Comparison of ENCODE assay signal across 28 cellular contexts in the genomic region with DNA sequence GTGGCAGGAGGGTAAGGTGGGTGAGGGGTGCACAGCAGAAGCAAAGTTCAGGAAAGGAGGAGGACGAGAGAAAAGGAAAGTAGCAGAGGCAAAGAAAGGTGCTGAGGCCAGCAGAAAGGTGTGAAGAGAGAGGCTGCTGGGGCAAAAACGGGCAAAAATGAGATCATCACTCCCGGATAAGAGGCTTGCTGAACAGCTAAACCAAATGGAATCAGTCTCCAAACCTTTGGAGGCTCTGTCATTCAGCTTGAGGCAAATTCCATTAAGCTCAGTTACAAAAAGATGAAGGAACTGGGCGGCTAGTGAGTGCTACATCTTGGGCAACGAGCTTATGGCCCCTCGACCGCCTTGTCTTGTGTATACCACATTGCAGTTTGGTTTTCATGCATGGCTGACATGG.
DNase-seq lines count a peak whose midpoint lies in the region; ATAC-seq, FAIRE-seq and TF ChIP-seq lines count a peak whose summit lies in the region.
"Had no signal": no experiment of that assay in that cellular context is flagged by ENCODE, and none has a peak within 500 bp of the region (broad histone marks: within the 10 kb centered on the region; RNA-seq: fewer than 3 reads in every experiment).

No MANE protein-coding gene starts in this region.

- H3K27ac ChIP-seq in H1 (ENCODE audit: low read depth, low read length) (no peak overlapping the region), trophoblast cell (ENCODE audit: low read depth, low read length) (no peak overlapping the region)
- H3K27ac ChIP-seq: C4-2B, PC-9, RWPE1, SK-N-MC had no signal

- H3K27ac Mint-ChIP-seq in HFFc6, result no peak overlapping the region
- H3K27ac Mint-ChIP-seq: B cell; CD8-positive, alpha-beta T cell had no signal

- H3K4me3 ChIP-seq in H1 (ENCODE audit: extremely low read depth in 1 of 4, insufficient read depth in 2 of 4, low read depth in 3 of 4, low read length in 4 of 4) (no peak overlapping the region), trophoblast cell (ENCODE audit: low read depth, low read length) (no peak overlapping the region)
- H3K4me3 ChIP-seq: GM12878, K562, MG63, PC-9, SK-N-MC had no signal

- no peaks in the 10 kb centered on the region for H3K9me3 Mint-ChIP-seq in HFFc6
- H3K9me3 Mint-ChIP-seq: CD8-positive, alpha-beta T cell had no signal

- H3K4ac ChIP-seq in H1 (replicated peaks; ENCODE audit: insufficient read length, low read depth, low read length) (no peak overlapping the region), trophoblast cell (ENCODE audit: low read depth, low read length) (no peak overlapping the region)

- H2AK5ac ChIP-seq in H1 (ENCODE audit: low read depth, low read length), result no peak overlapping the region
- no peak overlapping the region for H2AK5ac ChIP-seq in trophoblast cell (ENCODE audit: low read length)

- 0 out of 2 replicates have a peak overlapping the region, but pooled peaks have one; percentile 18 for H2BK15ac ChIP-seq in H1 (ENCODE audit: low read length)

- H3K56ac ChIP-seq in H1 (replicated peaks; ENCODE audit: insufficient read length, low read depth, low read length), result no peak overlapping the region

- no peak overlapping the region for H2BK20ac ChIP-seq in H1 (ENCODE audit: low read length)

- CTCF ChIA-PET in H1 (lab: Charles Lee; ENCODE audit: partially characterized antibody), result interaction anchor here (0.6 to 3.5 kb wide), 9 partner anchors 9 to 469 kb away, joined by 3 to 13 read pairs (median 4); no protein-coding TSS in a partner anchor

- H3K4me3 Mint-ChIP-seq in HFFc6, result no peak overlapping the region
- H3K4me3 Mint-ChIP-seq: B cell; CD8-positive, alpha-beta T cell had no signal

- H3K23ac ChIP-seq in H1 (ENCODE audit: insufficient read length), result no peak overlapping the region
- no peak overlapping the region for H3K23ac ChIP-seq in trophoblast cell (ENCODE audit: low read length)

- ATAC-seq in HG02610 (IDR thresholded peaks at IDR 0.05; ENCODE audit: unreplicated experiment), result no peak
- ATAC-seq: CD8-positive, alpha-beta T cell; GM12878; HCT116; K562 had no signal

- TF ChIP-seq POLR2A in H1 (IDR thresholded peaks at IDR 0.05; ENCODE audit: control extremely low read depth in 1 of 2, low read depth in 2 of 2, low read length in 2 of 2), result no peak

- H3K9ac ChIP-seq in H1 (replicated peaks in 1 of 4; ENCODE audit: extremely low read depth in 1 of 4, low read depth in 3 of 4, low read length in 3 of 4) (no peak overlapping the region), trophoblast cell (ENCODE audit: low read length) (no peak overlapping the region)

- H3K4me1 ChIP-seq in H1 (replicated peaks in 1 of 4; ENCODE audit: control insufficient read depth in 3 of 4, insufficient read depth in 4 of 4, low read length in 3 of 4), result no peaks in the 10 kb centered on the region
- H3K4me1 ChIP-seq in trophoblast cell (ENCODE audit: control insufficient read depth in 1 of 2, insufficient read depth in 2 of 2, low read length in 2 of 2), result peaks cover 6 to 17% of the 10 kb centered on the region in 2 experiments

- 95% methylated on average over 7 of the region's 7 CpGs; no CpG with 5 or more reads in 1 of the 2 experiments for WGBS in H1 (ENCODE audit: extremely low coverage in 1 of 2, insufficient coverage in 1 of 2, insufficient read length in 1 of 2, insufficient replicate concordance in 2 of 2, low coverage in 1 of 2, low lambda C conversion rate in 2 of 2, missing lambda C conversion rate in 1 of 2), 2 experiments
- WGBS in trophoblast cell (ENCODE audit: extremely low coverage, insufficient coverage, insufficient read length), result no CpG with 5 or more reads among the region's 7 CpGs

- peaks cover 27% of the 10 kb centered on the region for H3K27me3 Mint-ChIP-seq in HFFc6 (ENCODE audit: insufficient read depth)

- no peaks in the 10 kb centered on the region for H4K20me1 ChIP-seq in H1 (replicated peaks in 1 of 2; ENCODE audit: control insufficient read depth in 1 of 2, insufficient read depth in 2 of 2, low read length in 2 of 2)

- H3K18ac ChIP-seq in H1 (ENCODE audit: extremely low read depth, low read length), result no peak overlapping the region
- H3K18ac ChIP-seq in trophoblast cell (ENCODE audit: low read length), result no peak overlapping the region

- no peaks in the 10 kb centered on the region for H3K36me3 ChIP-seq in H1 (ENCODE audit: control insufficient read depth in 2 of 4, insufficient read depth in 4 of 4, low read length in 3 of 4)
- H3K36me3 ChIP-seq in trophoblast cell (ENCODE audit: control insufficient read depth in 1 of 2, insufficient read depth in 2 of 2, low read length in 2 of 2), result no peaks in the 10 kb centered on the region
- H3K36me3 ChIP-seq: MG63 had no signal

- H2BK120ac ChIP-seq in H1 (replicated peaks; ENCODE audit: low read depth, low read length) (no peak overlapping the region), trophoblast cell (ENCODE audit: insufficient read depth, low read length, poor library complexity) (no peak overlapping the region)

- H4K91ac ChIP-seq in H1 (replicated peaks; ENCODE audit: insufficient read length, low read length) (no peak overlapping the region), trophoblast cell (ENCODE audit: low read depth, low read length) (no peak overlapping the region)

- no peak for FAIRE-seq in H1 (lab: Jason Lieb, UNC)
- FAIRE-seq: G401.6, GM12878, HTR-8/SVneo, K562 had no signal

- H3K9me3 ChIP-seq in H1 (ENCODE audit: insufficient read depth in 2 of 2, low read depth in 1 of 2, low read length in 1 of 2) (no peaks in the 10 kb centered on the region), trophoblast cell (ENCODE audit: insufficient read depth, low read depth, low read length) (no peaks in the 10 kb centered on the region)
- H3K9me3 ChIP-seq: MG63 had no signal

- peaks cover 6% of the 10 kb centered on the region; the same call in 1 of the 2 replicates for H3K4me1 Mint-ChIP-seq in HFFc6 (ENCODE audit: low read depth)
- H3K4me1 Mint-ChIP-seq: B cell had no signal

- H2BK12ac ChIP-seq in H1 (ENCODE audit: low read depth, low read length), result no peak overlapping the region
- H2BK12ac ChIP-seq in trophoblast cell (ENCODE audit: low read length), result no peak overlapping the region

- H2AFZ ChIP-seq in H1 (ENCODE audit: low read length) (no peak overlapping the region), trophoblast cell (ENCODE audit: insufficient read depth, low read length, poor library complexity) (no peak overlapping the region)
- H2AFZ ChIP-seq: PC-9 had no signal

- no peak for TF ChIP-seq CTCF in HFFc6 (IDR thresholded peaks at IDR 0.05)
- TF ChIP-seq CTCF in H1 (IDR thresholded peaks at IDR 0.05; ENCODE audit: control extremely low read depth in 1 of 3, insufficient read depth in 1 of 3, low read depth in 1 of 3, low read length in 3 of 3), result no peak

- no peak overlapping the region for H4K5ac ChIP-seq in H1 (ENCODE audit: insufficient read length, low read depth, low read length)

- no peaks in the 10 kb centered on the region for H3K79me1 ChIP-seq in H1 (ENCODE audit: low read depth, low read length)
- no peaks in the 10 kb centered on the region for H3K79me1 ChIP-seq in trophoblast cell (ENCODE audit: low read length)

- H3K27me3 ChIP-seq in H1 (replicated peaks in 1 of 4; ENCODE audit: control insufficient read depth in 3 of 4, extremely low read depth in 1 of 4, insufficient read depth in 3 of 4, low read length in 3 of 4) (no peaks in the 10 kb centered on the region; a peak in 2 of 7 replicates), trophoblast cell (ENCODE audit: insufficient read depth, low read length) (no peaks in the 10 kb centered on the region)

- H3K14ac ChIP-seq in H1 (ENCODE audit: insufficient read length), result no peak overlapping the region
- no peak overlapping the region for H3K14ac ChIP-seq in trophoblast cell (ENCODE audit: low read length)

- H3K79me2 ChIP-seq in H1 (ENCODE audit: control insufficient read depth in 1 of 2, insufficient read depth in 2 of 2, low read length in 2 of 2) (no peaks in the 10 kb centered on the region), trophoblast cell (ENCODE audit: control insufficient read depth, insufficient read depth, low read length, poor library complexity) (no peaks in the 10 kb centered on the region)

- POLR2A ChIA-PET in H1 (lab: Charles Lee; ENCODE audit: partially characterized antibody), result no interaction called here

- H4K8ac ChIP-seq in H1 (ENCODE audit: extremely low read depth, insufficient read depth, low read length) (no peak overlapping the region), trophoblast cell (ENCODE audit: low read depth, low read length) (no peak overlapping the region)

- no peaks in the 10 kb centered on the region for H3K23me2 ChIP-seq in H1 (ENCODE audit: low read depth, low read length)

- DNase-seq in ELF-1 (ENCODE audit: low read depth, low spot score) (peak; percentile 34), HFFc6 (peak; percentile 29), H1 (ENCODE audit: low read depth in 1 of 2, low spot score in 2 of 2) (no peak), trophoblast cell (peak; percentile 88 to 96), COLO829 (ENCODE audit: low spot score) (no peak)
- DNase-seq in stimulated activated CD8-positive, alpha-beta memory T cell treated with anti-CD3 and anti-CD28 coated beads, Interleukin-4, amount 100 ng/mL, for 48 hours, result no peak
- DNase-seq in activated T-cell treated with anti-CD3 and anti-CD28 coated beads, Interleukin-2, amount 50 U/mL, for 1 hour, result no peak
- DNase-seq: DMS79 treated with DMSO at 0.1 percent for 48 hours, Kasumi-1, MG63, NCI-H1105 treated with DMSO at 0.1 percent for 48 hours, NCI-H146, NCI-H2081, NCI-H2227 treated with DMSO at 0.1 percent for 48 hours, NCI-H526 treated with DMSO at 0.1 percent for 48 hours, PC-9, SIG-M5 had no signal

- H3K36me3 Mint-ChIP-seq in HFFc6 (ENCODE audit: low read depth), result no peaks in the 10 kb centered on the region
- H3K36me3 Mint-ChIP-seq: CD8-positive, alpha-beta T cell had no signal

- no peak for TF ChIP-seq RAD21 in H1 (IDR thresholded peaks at IDR 0.05 in 1 of 2, conservative IDR thresholded peaks at IDR 0.05 in 1 of 2; ENCODE audit: low read depth in 2 of 2, low read length in 2 of 2)

- no peak for TF ChIP-seq EP300 in H1 (IDR thresholded peaks at IDR 0.05; ENCODE audit: borderline replicate concordance in 1 of 2, low read depth in 2 of 2, low read length in 2 of 2)

- H2BK5ac ChIP-seq in H1 (ENCODE audit: low read depth, low read length) (no peak overlapping the region), trophoblast cell (ENCODE audit: low read depth, low read length, poor library complexity) (no peak overlapping the region)

- H3K4me2 ChIP-seq in H1 (ENCODE audit: insufficient read depth in 1 of 2, low read depth in 2 of 2, low read length in 2 of 2) (no peak overlapping the region), trophoblast cell (ENCODE audit: low read length) (no peak overlapping the region)
- H3K4me2 ChIP-seq: PC-9 had no signal

- H4K12ac ChIP-seq in trophoblast cell (ENCODE audit: low read depth, low read length), result no peak overlapping the region

TF ChIP-seq in H1, 55 proteins besides CTCF, POLR2A, EP300 and RAD21 (continues in another document):
- TF ChIP-seq, protein P1, sequence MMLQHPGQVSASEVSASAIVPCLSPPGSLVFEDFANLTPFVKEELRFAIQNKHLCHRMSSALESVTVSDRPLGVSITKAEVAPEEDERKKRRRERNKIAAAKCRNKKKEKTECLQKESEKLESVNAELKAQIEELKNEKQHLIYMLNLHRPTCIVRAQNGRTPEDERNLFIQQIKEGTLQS (IDR thresholded peaks at IDR 0.05; ENCODE audit: insufficient read depth, low read depth, low read length), result no peak
- TF ChIP-seq FOSL1 (IDR thresholded peaks at IDR 0.05; ENCODE audit: insufficient read depth, low read depth, low read length) (no peak), TBP (IDR thresholded peaks at IDR 0.05; ENCODE audit: low read depth, low read length) (no peak)

Comparison
In these comparisons a context has a peak if more than half of its experiments do, and no peak if none do; other contexts are left out.
1. DNase-seq: peak in ELF-1 (single experiment), HFFc6 (single experiment) and trophoblast cell (2 of 2); none in H1 (0 of 2), stimulated activated CD8-positive, alpha-beta memory T cell treated with anti-CD3 and anti-CD28 coated beads, Interleukin-4, amount 100 ng/mL, for 48 hours (single experiment), COLO829 (single experiment) and activated T-cell treated with anti-CD3 and anti-CD28 coated beads, Interleukin-2, amount 50 U/mL, for 1 hour (single experiment).